Comparison of ENCODE assay signal across 11 cellular contexts in genomic region chr20:53657289-53657678, GRCh38.
DNase-seq lines count a peak whose midpoint lies in the region; ATAC-seq and TF ChIP-seq lines count a peak whose summit lies in the region.
"Had no signal": no experiment of that assay in that cellular context is flagged by ENCODE, and none has a peak within 500 bp of the region (broad histone marks: within the 10 kb centered on the region; RNA-seq: fewer than 3 reads in every experiment).

No MANE protein-coding gene starts in this region.

- H3K4me1 Mint-ChIP-seq in natural killer cell treated with Interleukin-12 subunit alpha and Interleukin-12 subunit beta and Interleukin-15 and Interleukin-18, amount 100 ng/mL, for 72 hours (ENCODE audit: low read depth in 2 of 2), result peaks cover 39 to 62% of the 10 kb centered on the region in 2 donors
- peaks cover 34 to 49% of the 10 kb centered on the region in 2 donors for H3K4me1 Mint-ChIP-seq in natural killer cell
- H3K4me1 Mint-ChIP-seq in activated CD4-positive, alpha-beta memory T cell treated with anti-CD3 and anti-CD28 coated beads for 36 hours (ENCODE audit: low read depth), result peaks cover 67% of the 10 kb centered on the region

- peaks cover 81% of the 10 kb centered on the region for H3K4me1 ChIP-seq in lower lobe of right lung
- peaks cover 24 to 36% (median 30%) of the 10 kb centered on the region in 4 donors for H3K4me1 ChIP-seq in esophagus muscularis mucosa

- H3K36me3 ChIP-seq in lower lobe of right lung, result no peaks in the 10 kb centered on the region
- no peaks in the 10 kb centered on the region for H3K36me3 ChIP-seq in esophagus muscularis mucosa
- H3K36me3 ChIP-seq: WERI-Rb-1 had no signal

- no peak for DNase-seq in natural killer cell treated with Interleukin-12 subunit alpha and Interleukin-12 subunit beta and Interleukin-15 and Interleukin-18, amount 100 ng/mL, for 72 hours (ENCODE audit: low spot score)
- DNase-seq in natural killer cell, result no peak
- DNase-seq in activated CD4-positive, alpha-beta memory T cell treated with anti-CD3 and anti-CD28 coated beads for 36 hours, result no peak
- no peak for DNase-seq in lower lobe of right lung
- no peak for DNase-seq in SIG-M5 treated with dmso at 0.1 percent for 504 hours (lab: John Stamatoyannopoulos, UW; ENCODE audit: unreplicated experiment)
- DNase-seq in esophagus muscularis mucosa (ENCODE audit: extremely low spot score), result no peak
- DNase-seq in HuH-7.5 (ENCODE audit: low spot score), result no peak
- DNase-seq: anterior cingulate cortex, NCI-H187, WERI-Rb-1 had no signal

- H3K9me3 Mint-ChIP-seq in natural killer cell treated with Interleukin-12 subunit alpha and Interleukin-12 subunit beta and Interleukin-15 and Interleukin-18, amount 100 ng/mL, for 72 hours, result no peaks in the 10 kb centered on the region
- H3K9me3 Mint-ChIP-seq in natural killer cell, result no peaks in the 10 kb centered on the region
- H3K9me3 Mint-ChIP-seq in activated CD4-positive, alpha-beta memory T cell treated with anti-CD3 and anti-CD28 coated beads for 36 hours, result no peaks in the 10 kb centered on the region

- no peak for TF ChIP-seq POLR2A in esophagus muscularis mucosa (IDR thresholded peaks at IDR 0.05; ENCODE audit: low read depth)

- intact Hi-C loops in natural killer cell (cut with micrococcal nuclease), result no loop called here
- intact Hi-C loops in activated CD4-positive, alpha-beta memory T cell treated with anti-CD3 and anti-CD28 coated beads for 36 hours (cut with micrococcal nuclease), result loop anchor here (2.0 kb wide), 3 partner anchors 30 to 236 kb away; no protein-coding TSS in a partner anchor
- intact Hi-C loops in lower lobe of right lung (cut with DNase I), result no loop called here
- intact Hi-C loops in esophagus muscularis mucosa (cut with DNase I), result no loop called here

- H3K4me3 Mint-ChIP-seq in natural killer cell treated with Interleukin-12 subunit alpha and Interleukin-12 subunit beta and Interleukin-15 and Interleukin-18, amount 100 ng/mL, for 72 hours, result peak overlapping the region; percentile 38
- H3K4me3 Mint-ChIP-seq in natural killer cell, result no peak overlapping the region
- H3K4me3 Mint-ChIP-seq in activated CD4-positive, alpha-beta memory T cell treated with anti-CD3 and anti-CD28 coated beads for 36 hours, result no peak overlapping the region

- POLR2A ChIA-PET in activated CD4-positive, alpha-beta memory T cell treated with anti-CD3 and anti-CD28 coated beads for 36 hours (lab: Charles Lee), result interaction anchor here (1.7 kb wide), 1 partner anchor 15 kb away, joined by 4 read pairs; no protein-coding TSS in a partner anchor

- CTCF ChIA-PET in activated CD4-positive, alpha-beta memory T cell treated with anti-CD3 and anti-CD28 coated beads for 36 hours (lab: Charles Lee), result interaction anchor here (1.1 to 1.9 kb wide), 4 partner anchors 14 to 258 kb away, joined by 3 to 5 read pairs (median 4); no protein-coding TSS in a partner anchor

- ATAC-seq in natural killer cell treated with Interleukin-12 subunit alpha and Interleukin-12 subunit beta and Interleukin-15 and Interleukin-18, amount 100 ng/mL, for 72 hours, result no peak
- ATAC-seq in natural killer cell, result no peak
- no peak for ATAC-seq in lower lobe of right lung
- ATAC-seq in GM21381 (IDR thresholded peaks at IDR 0.05; ENCODE audit: unreplicated experiment), result no peak

- TF ChIP-seq EP300 in esophagus muscularis mucosa (IDR thresholded peaks at IDR 0.05), result no peak

- no peaks in the 10 kb centered on the region for H3K27me3 Mint-ChIP-seq in natural killer cell treated with Interleukin-12 subunit alpha and Interleukin-12 subunit beta and Interleukin-15 and Interleukin-18, amount 100 ng/mL, for 72 hours
- peaks cover 0 to 8% of the 10 kb centered on the region in 2 donors for H3K27me3 Mint-ChIP-seq in natural killer cell (ENCODE audit: low read depth in 2 of 2)
- no peaks in the 10 kb centered on the region for H3K27me3 Mint-ChIP-seq in activated CD4-positive, alpha-beta memory T cell treated with anti-CD3 and anti-CD28 coated beads for 36 hours

- no peaks in the 10 kb centered on the region for H3K27me3 ChIP-seq in lower lobe of right lung (ENCODE audit: low read depth)
- no peaks in the 10 kb centered on the region for H3K27me3 ChIP-seq in esophagus muscularis mucosa

- TF ChIP-seq CTCF in natural killer cell (IDR thresholded peaks at IDR 0.05) (no peak), lower lobe of right lung (IDR thresholded peaks at IDR 0.05) (no peak), esophagus muscularis mucosa (IDR thresholded peaks at IDR 0.05) (no peak)

- H3K36me3 Mint-ChIP-seq in natural killer cell treated with Interleukin-12 subunit alpha and Interleukin-12 subunit beta and Interleukin-15 and Interleukin-18, amount 100 ng/mL, for 72 hours, result no peaks in the 10 kb centered on the region
- H3K36me3 Mint-ChIP-seq in natural killer cell, result no peaks in the 10 kb centered on the region
- no peaks in the 10 kb centered on the region for H3K36me3 Mint-ChIP-seq in activated CD4-positive, alpha-beta memory T cell treated with anti-CD3 and anti-CD28 coated beads for 36 hours

- H3K4me3 ChIP-seq in lower lobe of right lung (no peak overlapping the region), esophagus muscularis mucosa (no peak overlapping the region)

- H3K27ac Mint-ChIP-seq in natural killer cell treated with Interleukin-12 subunit alpha and Interleukin-12 subunit beta and Interleukin-15 and Interleukin-18, amount 100 ng/mL, for 72 hours, result peak overlapping the region; percentile 62 to 73
- H3K27ac Mint-ChIP-seq in natural killer cell, result peak overlapping the region in 1 of 2 donors; percentile 31
- peak overlapping the region; percentile 64 for H3K27ac Mint-ChIP-seq in activated CD4-positive, alpha-beta memory T cell treated with anti-CD3 and anti-CD28 coated beads for 36 hours

- H3K9me3 ChIP-seq in lower lobe of right lung (no peaks in the 10 kb centered on the region), esophagus muscularis mucosa (no peaks in the 10 kb centered on the region)

- peak overlapping the region; percentile 8 for H3K27ac ChIP-seq in lower lobe of right lung
- peak overlapping the region in 2 of 4 donors; percentile 28 to 31 for H3K27ac ChIP-seq in esophagus muscularis mucosa (replicated peaks in 1 of 4)
- H3K27ac ChIP-seq: WERI-Rb-1 had no signal
